In the genomic region with DNA sequence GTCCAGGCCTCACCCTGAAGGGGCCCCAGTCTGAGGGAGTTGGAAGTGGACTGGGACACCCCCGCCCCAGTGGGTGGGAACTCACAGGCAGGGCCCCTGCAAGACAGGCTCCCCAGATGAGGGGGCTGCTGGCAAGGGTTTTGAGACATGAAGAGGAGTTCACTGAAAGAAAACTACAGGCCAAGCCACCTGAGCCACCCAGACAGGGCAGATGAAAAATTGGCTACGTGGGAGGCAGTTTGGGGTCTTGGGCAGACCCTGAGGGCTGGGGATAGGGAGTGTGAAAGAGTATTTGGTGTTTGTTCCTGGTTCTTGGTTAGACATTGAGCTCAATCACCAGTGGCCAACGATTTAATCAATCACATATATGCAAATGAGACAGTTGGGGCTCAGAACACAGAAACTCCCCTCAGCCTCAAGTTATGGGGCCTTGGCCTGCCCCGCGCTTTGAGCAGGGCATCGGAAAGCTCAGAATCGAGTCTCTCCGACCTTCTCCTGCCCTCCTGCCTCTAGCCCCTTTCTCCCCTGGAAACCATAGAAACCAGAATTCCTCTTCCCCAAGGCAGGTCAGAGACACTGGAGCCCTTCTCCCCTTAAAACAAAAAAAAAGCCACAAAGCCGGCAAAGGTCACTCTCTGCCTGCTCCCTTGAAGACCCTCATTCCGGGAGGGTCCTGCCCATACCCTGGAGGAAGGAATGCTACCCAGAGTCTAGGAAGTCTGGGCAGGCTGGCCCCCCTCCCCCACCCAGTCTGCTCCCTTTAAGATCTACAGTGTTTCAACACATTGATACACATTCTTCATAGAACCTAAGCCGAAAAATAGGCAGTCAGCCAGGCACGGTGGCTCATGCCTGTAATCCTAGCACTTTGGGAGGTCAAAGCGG, we compare ENCODE assay signal across 1 cellular context.
TF ChIP-seq lines count a peak whose summit lies in the region.

No MANE protein-coding gene starts in this region.

TF ChIP-seq in HepG2, 621 proteins besides CTCF, POLR2A, EP300 and RAD21 (continued from another document):
- TF ChIP-seq, protein P1, sequence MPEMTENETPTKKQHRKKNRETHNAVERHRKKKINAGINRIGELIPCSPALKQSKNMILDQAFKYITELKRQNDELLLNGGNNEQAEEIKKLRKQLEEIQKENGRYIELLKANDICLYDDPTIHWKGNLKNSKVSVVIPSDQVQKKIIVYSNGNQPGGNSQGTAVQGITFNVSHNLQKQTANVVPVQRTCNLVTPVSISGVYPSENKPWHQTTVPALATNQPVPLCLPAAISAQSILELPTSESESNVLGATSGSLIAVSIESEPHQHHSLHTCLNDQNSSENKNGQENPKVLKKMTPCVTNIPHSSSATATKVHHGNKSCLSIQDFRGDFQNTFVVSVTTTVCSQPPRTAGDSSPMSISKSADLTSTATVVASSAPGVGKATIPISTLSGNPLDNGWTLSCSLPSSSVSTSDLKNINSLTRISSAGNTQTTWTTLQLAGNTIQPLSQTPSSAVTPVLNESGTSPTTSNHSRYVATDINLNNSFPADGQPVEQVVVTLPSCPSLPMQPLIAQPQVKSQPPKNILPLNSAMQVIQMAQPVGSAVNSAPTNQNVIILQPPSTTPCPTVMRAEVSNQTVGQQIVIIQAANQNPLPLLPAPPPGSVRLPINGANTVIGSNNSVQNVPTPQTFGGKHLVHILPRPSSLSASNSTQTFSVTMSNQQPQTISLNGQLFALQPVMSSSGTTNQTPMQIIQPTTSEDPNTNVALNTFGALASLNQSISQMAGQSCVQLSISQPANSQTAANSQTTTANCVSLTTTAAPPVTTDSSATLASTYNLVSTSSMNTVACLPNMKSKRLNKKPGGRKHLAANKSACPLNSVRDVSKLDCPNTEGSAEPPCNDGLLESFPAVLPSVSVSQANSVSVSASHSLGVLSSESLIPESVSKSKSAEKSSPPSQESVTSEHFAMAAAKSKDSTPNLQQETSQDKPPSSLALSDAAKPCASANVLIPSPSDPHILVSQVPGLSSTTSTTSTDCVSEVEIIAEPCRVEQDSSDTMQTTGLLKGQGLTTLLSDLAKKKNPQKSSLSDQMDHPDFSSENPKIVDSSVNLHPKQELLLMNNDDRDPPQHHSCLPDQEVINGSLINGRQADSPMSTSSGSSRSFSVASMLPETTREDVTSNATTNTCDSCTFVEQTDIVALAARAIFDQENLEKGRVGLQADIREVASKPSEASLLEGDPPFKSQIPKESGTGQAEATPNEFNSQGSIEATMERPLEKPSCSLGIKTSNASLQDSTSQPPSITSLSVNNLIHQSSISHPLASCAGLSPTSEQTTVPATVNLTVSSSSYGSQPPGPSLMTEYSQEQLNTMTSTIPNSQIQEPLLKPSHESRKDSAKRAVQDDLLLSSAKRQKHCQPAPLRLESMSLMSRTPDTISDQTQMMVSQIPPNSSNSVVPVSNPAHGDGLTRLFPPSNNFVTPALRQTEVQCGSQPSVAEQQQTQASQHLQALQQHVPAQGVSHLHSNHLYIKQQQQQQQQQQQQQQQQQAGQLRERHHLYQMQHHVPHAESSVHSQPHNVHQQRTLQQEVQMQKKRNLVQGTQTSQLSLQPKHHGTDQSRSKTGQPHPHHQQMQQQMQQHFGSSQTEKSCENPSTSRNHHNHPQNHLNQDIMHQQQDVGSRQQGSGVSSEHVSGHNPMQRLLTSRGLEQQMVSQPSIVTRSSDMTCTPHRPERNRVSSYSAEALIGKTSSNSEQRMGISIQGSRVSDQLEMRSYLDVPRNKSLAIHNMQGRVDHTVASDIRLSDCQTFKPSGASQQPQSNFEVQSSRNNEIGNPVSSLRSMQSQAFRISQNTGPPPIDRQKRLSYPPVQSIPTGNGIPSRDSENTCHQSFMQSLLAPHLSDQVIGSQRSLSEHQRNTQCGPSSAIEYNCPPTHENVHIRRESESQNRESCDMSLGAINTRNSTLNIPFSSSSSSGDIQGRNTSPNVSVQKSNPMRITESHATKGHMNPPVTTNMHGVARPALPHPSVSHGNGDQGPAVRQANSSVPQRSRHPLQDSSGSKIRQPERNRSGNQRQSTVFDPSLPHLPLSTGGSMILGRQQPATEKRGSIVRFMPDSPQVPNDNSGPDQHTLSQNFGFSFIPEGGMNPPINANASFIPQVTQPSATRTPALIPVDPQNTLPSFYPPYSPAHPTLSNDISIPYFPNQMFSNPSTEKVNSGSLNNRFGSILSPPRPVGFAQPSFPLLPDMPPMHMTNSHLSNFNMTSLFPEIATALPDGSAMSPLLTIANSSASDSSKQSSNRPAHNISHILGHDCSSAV (CRISPR knock-in tag; IDR thresholded peaks at IDR 0.05; ENCODE audit: borderline replicate concordance): no peak
- TF ChIP-seq RBM22 (optimal IDR thresholded peaks at IDR 0.05; ENCODE audit: low read length) (no peak), PHF5A (CRISPR knock-in tag; IDR thresholded peaks at IDR 0.05; ENCODE audit: low read depth, unreplicated experiment) (no peak), HNRNPL (IDR thresholded peaks at IDR 0.05; ENCODE audit: low read depth, low read length) (no peak), ZNF766 (CRISPR knock-in tag; IDR thresholded peaks at IDR 0.05; ENCODE audit: borderline replicate concordance) (no peak), ZMYM4 (CRISPR knock-in tag; IDR thresholded peaks at IDR 0.05) (no peak), GATAD1 (CRISPR knock-in tag; IDR thresholded peaks at IDR 0.05) (no peak), ZNF205 (CRISPR knock-in tag; IDR thresholded peaks at IDR 0.05) (no peak), ZNF121 (CRISPR knock-in tag; IDR thresholded peaks at IDR 0.05) (no peak), MXD4 (CRISPR knock-in tag; IDR thresholded peaks at IDR 0.05) (0 out of 2 replicates have a peak, but pooled peaks have one; percentile 4), SRSF4 (IDR thresholded peaks at IDR 0.05; ENCODE audit: low read depth, low read length, poor library complexity, severe bottlenecking) (no peak), ZNF547 (CRISPR knock-in tag; IDR thresholded peaks at IDR 0.05) (no peak; the same call in 1 of the 2 replicates), SAP130 (CRISPR knock-in tag; IDR thresholded peaks at IDR 0.05; ENCODE audit: low read depth) (no peak; the same call in 1 of the 2 replicates)
- TF ChIP-seq, protein P2, sequence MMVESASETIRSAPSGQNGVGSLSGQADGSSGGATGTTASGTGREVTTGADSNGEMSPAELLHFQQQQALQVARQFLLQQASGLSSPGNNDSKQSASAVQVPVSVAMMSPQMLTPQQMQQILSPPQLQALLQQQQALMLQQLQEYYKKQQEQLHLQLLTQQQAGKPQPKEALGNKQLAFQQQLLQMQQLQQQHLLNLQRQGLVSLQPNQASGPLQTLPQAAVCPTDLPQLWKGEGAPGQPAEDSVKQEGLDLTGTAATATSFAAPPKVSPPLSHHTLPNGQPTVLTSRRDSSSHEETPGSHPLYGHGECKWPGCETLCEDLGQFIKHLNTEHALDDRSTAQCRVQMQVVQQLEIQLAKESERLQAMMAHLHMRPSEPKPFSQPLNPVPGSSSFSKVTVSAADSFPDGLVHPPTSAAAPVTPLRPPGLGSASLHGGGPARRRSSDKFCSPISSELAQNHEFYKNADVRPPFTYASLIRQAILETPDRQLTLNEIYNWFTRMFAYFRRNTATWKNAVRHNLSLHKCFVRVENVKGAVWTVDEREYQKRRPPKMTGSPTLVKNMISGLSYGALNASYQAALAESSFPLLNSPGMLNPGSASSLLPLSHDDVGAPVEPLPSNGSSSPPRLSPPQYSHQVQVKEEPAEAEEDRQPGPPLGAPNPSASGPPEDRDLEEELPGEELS (CRISPR knock-in tag; IDR thresholded peaks at IDR 0.05): no peak
- TF ChIP-seq, protein P3, sequence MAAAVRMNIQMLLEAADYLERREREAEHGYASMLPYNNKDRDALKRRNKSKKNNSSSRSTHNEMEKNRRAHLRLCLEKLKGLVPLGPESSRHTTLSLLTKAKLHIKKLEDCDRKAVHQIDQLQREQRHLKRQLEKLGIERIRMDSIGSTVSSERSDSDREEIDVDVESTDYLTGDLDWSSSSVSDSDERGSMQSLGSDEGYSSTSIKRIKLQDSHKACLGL (CRISPR knock-in tag; IDR thresholded peaks at IDR 0.05): no peak; the same call in 1 of the 2 replicates
- TF ChIP-seq, protein P4, sequence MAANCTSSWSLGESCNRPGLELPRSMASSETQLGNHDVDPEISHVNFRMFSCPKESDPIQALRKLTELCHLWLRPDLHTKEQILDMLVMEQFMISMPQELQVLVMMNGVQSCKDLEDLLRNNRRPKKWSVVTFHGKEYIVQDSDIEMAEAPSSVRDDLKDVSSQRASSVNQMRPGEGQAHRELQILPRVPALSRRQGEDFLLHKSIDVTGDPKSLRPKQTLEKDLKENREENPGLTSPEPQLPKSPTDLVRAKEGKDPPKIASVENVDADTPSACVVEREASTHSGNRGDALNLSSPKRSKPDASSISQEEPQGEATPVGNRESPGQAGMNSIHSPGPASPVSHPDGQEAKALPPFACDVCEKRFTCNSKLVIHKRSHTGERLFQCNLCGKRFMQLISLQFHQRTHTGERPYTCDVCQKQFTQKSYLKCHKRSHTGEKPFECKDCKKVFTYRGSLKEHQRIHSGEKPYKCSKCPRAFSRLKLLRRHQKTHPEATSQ (CRISPR knock-in tag; IDR thresholded peaks at IDR 0.05; ENCODE audit: borderline replicate concordance): no peak
- TF ChIP-seq, protein P5, sequence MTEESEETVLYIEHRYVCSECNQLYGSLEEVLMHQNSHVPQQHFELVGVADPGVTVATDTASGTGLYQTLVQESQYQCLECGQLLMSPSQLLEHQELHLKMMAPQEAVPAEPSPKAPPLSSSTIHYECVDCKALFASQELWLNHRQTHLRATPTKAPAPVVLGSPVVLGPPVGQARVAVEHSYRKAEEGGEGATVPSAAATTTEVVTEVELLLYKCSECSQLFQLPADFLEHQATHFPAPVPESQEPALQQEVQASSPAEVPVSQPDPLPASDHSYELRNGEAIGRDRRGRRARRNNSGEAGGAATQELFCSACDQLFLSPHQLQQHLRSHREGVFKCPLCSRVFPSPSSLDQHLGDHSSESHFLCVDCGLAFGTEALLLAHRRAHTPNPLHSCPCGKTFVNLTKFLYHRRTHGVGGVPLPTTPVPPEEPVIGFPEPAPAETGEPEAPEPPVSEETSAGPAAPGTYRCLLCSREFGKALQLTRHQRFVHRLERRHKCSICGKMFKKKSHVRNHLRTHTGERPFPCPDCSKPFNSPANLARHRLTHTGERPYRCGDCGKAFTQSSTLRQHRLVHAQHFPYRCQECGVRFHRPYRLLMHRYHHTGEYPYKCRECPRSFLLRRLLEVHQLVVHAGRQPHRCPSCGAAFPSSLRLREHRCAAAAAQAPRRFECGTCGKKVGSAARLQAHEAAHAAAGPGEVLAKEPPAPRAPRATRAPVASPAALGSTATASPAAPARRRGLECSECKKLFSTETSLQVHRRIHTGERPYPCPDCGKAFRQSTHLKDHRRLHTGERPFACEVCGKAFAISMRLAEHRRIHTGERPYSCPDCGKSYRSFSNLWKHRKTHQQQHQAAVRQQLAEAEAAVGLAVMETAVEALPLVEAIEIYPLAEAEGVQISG (CRISPR knock-in tag; IDR thresholded peaks at IDR 0.05): no peak
- TF ChIP-seq, protein P6, sequence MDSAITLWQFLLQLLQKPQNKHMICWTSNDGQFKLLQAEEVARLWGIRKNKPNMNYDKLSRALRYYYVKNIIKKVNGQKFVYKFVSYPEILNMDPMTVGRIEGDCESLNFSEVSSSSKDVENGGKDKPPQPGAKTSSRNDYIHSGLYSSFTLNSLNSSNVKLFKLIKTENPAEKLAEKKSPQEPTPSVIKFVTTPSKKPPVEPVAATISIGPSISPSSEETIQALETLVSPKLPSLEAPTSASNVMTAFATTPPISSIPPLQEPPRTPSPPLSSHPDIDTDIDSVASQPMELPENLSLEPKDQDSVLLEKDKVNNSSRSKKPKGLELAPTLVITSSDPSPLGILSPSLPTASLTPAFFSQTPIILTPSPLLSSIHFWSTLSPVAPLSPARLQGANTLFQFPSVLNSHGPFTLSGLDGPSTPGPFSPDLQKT (CRISPR knock-in tag; IDR thresholded peaks at IDR 0.05; ENCODE audit: borderline replicate concordance): no peak
